1 cellular context compared by ENCODE assay signal in the genomic region with DNA sequence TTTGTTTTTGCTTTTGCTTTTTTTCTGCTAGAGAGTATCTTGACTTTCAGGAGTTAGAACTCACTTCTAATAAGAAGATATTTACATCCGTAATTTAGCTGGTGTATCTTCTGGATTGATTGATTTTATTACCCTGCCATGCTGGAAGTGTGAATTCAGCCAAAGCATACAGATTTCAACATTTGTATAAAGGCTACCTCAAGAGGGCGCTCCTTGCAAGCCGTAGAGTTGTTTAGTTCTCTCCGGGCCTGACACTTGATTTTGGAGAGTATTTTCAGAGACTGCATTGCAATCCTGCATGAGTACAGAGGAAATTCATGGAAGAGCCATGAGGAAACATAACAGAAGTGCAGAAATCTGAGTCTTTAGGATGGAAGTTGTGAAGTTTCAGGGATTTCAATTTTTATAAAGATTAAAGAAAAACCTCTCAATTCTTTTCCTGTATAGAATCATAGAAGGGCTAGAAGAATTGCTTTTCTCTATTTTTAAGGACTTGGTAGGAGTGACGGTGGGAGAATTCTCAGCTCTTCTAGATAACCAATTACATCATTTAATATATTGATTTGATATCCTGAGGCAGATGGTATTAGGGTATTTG.
TF ChIP-seq lines count a peak whose summit lies in the region.

No MANE protein-coding gene starts in this region.

TF ChIP-seq in HEK293, 187 proteins besides CTCF, POLR2A, EP300 and RAD21 (continued from another document):
- TF ChIP-seq, protein P1, sequence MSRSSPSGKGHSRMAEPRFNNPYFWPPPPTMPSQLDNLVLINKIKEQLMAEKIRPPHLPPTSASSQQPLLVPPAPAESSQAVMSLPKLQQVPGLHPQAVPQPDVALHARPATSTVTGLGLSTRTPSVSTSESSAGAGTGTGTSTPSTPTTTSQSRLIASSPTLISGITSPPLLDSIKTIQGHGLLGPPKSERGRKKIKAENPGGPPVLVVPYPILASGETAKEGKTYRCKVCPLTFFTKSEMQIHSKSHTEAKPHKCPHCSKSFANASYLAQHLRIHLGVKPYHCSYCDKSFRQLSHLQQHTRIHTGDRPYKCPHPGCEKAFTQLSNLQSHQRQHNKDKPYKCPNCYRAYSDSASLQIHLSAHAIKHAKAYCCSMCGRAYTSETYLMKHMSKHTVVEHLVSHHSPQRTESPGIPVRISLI (tag by site-specific recombination; IDR thresholded peaks at IDR 0.05) = no peak
- 0 out of 2 replicates have a peak, but pooled peaks have one; percentile 19 for TF ChIP-seq KLF10 (tag by site-specific recombination; IDR thresholded peaks at IDR 0.05)
- TF ChIP-seq, protein P2, sequence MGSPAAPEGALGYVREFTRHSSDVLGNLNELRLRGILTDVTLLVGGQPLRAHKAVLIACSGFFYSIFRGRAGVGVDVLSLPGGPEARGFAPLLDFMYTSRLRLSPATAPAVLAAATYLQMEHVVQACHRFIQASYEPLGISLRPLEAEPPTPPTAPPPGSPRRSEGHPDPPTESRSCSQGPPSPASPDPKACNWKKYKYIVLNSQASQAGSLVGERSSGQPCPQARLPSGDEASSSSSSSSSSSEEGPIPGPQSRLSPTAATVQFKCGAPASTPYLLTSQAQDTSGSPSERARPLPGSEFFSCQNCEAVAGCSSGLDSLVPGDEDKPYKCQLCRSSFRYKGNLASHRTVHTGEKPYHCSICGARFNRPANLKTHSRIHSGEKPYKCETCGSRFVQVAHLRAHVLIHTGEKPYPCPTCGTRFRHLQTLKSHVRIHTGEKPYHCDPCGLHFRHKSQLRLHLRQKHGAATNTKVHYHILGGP (tag by site-specific recombination; IDR thresholded peaks at IDR 0.05) = no peak
- no peak for TF ChIP-seq ZNF10 (tag by site-specific recombination; IDR thresholded peaks at IDR 0.05)
